1 cellular context compared by ENCODE assay signal in genomic region chr5:72559866-72560766, GRCh38.
A peak's percentile ranks its signal among the peaks of the same experiment; 100 is the strongest.
TF ChIP-seq lines count a peak whose summit lies in the region.

No MANE protein-coding gene starts in this region.

TF ChIP-seq in H1, 55 proteins besides CTCF, POLR2A, EP300 and RAD21:
- no peak for TF ChIP-seq SIX5 (IDR thresholded peaks at IDR 0.05; ENCODE audit: low read depth, low read length)
- 0 out of 2 replicates have a peak, but pooled peaks have one; percentile 8 for TF ChIP-seq TEAD4 (IDR thresholded peaks at IDR 0.05; ENCODE audit: low read depth, low read length)
- no peak for TF ChIP-seq SUZ12 (IDR thresholded peaks at IDR 0.05; ENCODE audit: low read length)
